In the genomic region with DNA sequence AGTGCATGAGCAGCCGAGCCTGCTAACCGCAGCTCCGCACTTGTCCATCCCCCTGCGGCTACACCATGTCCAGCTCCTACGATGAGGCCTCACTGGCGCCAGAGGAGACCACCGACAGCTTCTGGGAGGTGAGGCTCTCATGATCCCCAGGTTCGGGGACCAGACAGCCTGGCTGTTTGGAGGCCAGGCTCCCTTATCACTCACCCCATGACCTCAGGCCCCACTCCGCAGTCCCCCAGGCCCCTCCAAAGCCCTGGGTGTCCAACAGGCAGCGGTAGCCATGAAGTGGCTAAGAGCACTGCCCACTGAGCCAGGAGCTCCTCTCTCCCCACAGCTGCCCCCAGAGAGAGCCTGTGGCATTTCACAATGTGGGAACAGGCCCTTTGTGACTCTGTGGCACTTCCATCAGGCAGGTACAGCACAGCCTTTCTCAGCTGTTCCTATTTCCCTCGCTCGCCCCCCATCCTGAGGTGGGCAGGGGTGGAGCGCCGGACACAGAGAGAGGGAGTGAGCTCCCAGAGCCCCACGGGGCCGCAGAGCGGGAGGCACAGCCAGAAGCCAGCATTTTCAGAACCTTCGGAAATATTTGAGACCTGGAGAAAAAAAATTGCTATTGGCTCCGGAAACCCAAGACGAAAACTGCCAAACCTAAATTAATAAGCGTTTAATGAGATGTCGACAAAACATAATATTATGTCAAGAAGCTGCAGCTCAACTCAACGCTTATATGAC, we compare ENCODE assay signal across 10 cellular contexts. TPM values are rescaled to one million over a fixed set of nuclear protein-coding genes. Genes with fewer than 3 reads are reported as not detected.
A peak's percentile ranks its signal among the peaks of the same experiment; 100 is the strongest.
DNase-seq lines count a peak whose midpoint lies in the region; ATAC-seq and TF ChIP-seq lines count a peak whose summit lies in the region.
"Had no signal": no experiment of that assay in that cellular context is flagged by ENCODE, and none has a peak within 500 bp of the region (broad histone marks: within the 10 kb centered on the region; RNA-seq: fewer than 3 reads in every experiment).

No MANE protein-coding gene starts in this region.

- DNase-seq in GM23338 (ENCODE audit: low spot score) (no peak), adipocyte (ENCODE audit: low read depth) (no peak), CD1c-positive myeloid dendritic cell (ENCODE audit: extremely low spot score) (no peak)
- DNase-seq in activated naive CD8-positive, alpha-beta T cell treated with anti-CD3 and anti-CD28 coated beads for 36 hours: no peak
- DNase-seq: cortex of kidney had no signal

- peak overlapping the region; percentile 63 for H3K4me2 ChIP-seq in GM23338
- H3K4me2 ChIP-seq in skeletal muscle satellite cell (ENCODE audit: low read length): peak overlapping the region; percentile 80

- no peaks in the 10 kb centered on the region for H3F3A ChIP-seq in GM23338 (replicated peaks; ENCODE audit: low read depth)

- no peaks in the 10 kb centered on the region for H4K20me1 ChIP-seq in GM23338 (replicated peaks; ENCODE audit: insufficient read depth)

- H3K9ac ChIP-seq in adipocyte (ENCODE audit: low read length): peak overlapping the region; percentile 75
- no peak overlapping the region for H3K9ac ChIP-seq in iPS-20b (ENCODE audit: low read depth, low read length)
- H3K9ac ChIP-seq in skeletal muscle satellite cell (ENCODE audit: low read depth, low read length): peak overlapping the region; percentile 68

- peaks cover 18% of the 10 kb centered on the region for H3K4me1 Mint-ChIP-seq in GM23338
- peaks cover 1% of the 10 kb centered on the region for H3K4me1 Mint-ChIP-seq in activated naive CD8-positive, alpha-beta T cell treated with anti-CD3 and anti-CD28 coated beads for 36 hours

- peak overlapping the region; percentile 38 for H3K4me3 ChIP-seq in GM23338
- H3K4me3 ChIP-seq in adipocyte (ENCODE audit: low read length): peak overlapping the region; percentile 71
- H3K4me3 ChIP-seq in iPS-20b (ENCODE audit: low read length): peak overlapping the region; percentile 58
- H3K4me3 ChIP-seq in skeletal muscle satellite cell (ENCODE audit: low read length): peak overlapping the region; percentile 57

- TF ChIP-seq CTCF in GM23338 (conservative IDR thresholded peaks at IDR 0.05; ENCODE audit: low read depth in 2 of 2): no peak

- H2AFZ ChIP-seq in GM23338: 0 out of 2 replicates have a peak overlapping the region, but pooled peaks have one; percentile 29

- no peaks in the 10 kb centered on the region for H3K27me3 ChIP-seq in GM23338 (ENCODE audit: insufficient read depth)
- peaks cover 23% of the 10 kb centered on the region for H3K27me3 ChIP-seq in adipocyte (replicated peaks; ENCODE audit: control insufficient read depth, insufficient read depth, low read length)
- no peaks in the 10 kb centered on the region for H3K27me3 ChIP-seq in iPS-20b (ENCODE audit: insufficient read depth, low read length)
- peaks cover 3% of the 10 kb centered on the region for H3K27me3 ChIP-seq in skeletal muscle satellite cell (ENCODE audit: control insufficient read depth, insufficient read depth, low read length)

- peaks cover 18% of the 10 kb centered on the region for H3K27me3 Mint-ChIP-seq in GM23338 (ENCODE audit: insufficient read depth, low read depth, poor library complexity)
- no peaks in the 10 kb centered on the region for H3K27me3 Mint-ChIP-seq in activated naive CD8-positive, alpha-beta T cell treated with anti-CD3 and anti-CD28 coated beads for 36 hours
- H3K27me3 Mint-ChIP-seq: memory B cell had no signal

- peak overlapping the region; percentile 73; the same call in 2 of the 3 replicates for H3K4me3 Mint-ChIP-seq in GM23338
- H3K4me3 Mint-ChIP-seq in activated naive CD8-positive, alpha-beta T cell treated with anti-CD3 and anti-CD28 coated beads for 36 hours: no peak overlapping the region

- H3K9me3 ChIP-seq in adipocyte (ENCODE audit: control insufficient read depth, low read length) (no peaks in the 10 kb centered on the region), iPS-20b (ENCODE audit: insufficient read depth, low read depth, low read length) (no peaks in the 10 kb centered on the region), skeletal muscle satellite cell (replicated peaks; ENCODE audit: low read length) (no peaks in the 10 kb centered on the region)

- H3K36me3 Mint-ChIP-seq in GM23338 (ENCODE audit: low read depth): no peaks in the 10 kb centered on the region; the same call in 1 of the 3 replicates
- H3K36me3 Mint-ChIP-seq in activated naive CD8-positive, alpha-beta T cell treated with anti-CD3 and anti-CD28 coated beads for 36 hours: no peaks in the 10 kb centered on the region
- H3K36me3 Mint-ChIP-seq: memory B cell had no signal

- no peaks in the 10 kb centered on the region for H3K79me2 ChIP-seq in GM23338 (replicated peaks; ENCODE audit: insufficient read depth)

- no peaks in the 10 kb centered on the region for H3K9me2 ChIP-seq in GM23338 (ENCODE audit: insufficient read depth)

- no peak overlapping the region for H3K27ac ChIP-seq in GM23338 (ENCODE audit: low read depth)
- H3K27ac ChIP-seq in iPS-20b (ENCODE audit: low read length): no peak overlapping the region

- H3K4me1 ChIP-seq in GM23338 (ENCODE audit: insufficient read depth) (peaks cover 15% of the 10 kb centered on the region), adipocyte (ENCODE audit: control insufficient read depth, insufficient read depth, low read length) (peaks cover 7% of the 10 kb centered on the region), iPS-20b (ENCODE audit: insufficient read depth, low read length) (peaks cover 14% of the 10 kb centered on the region; the same call in 1 of the 2 replicates), skeletal muscle satellite cell (ENCODE audit: control insufficient read depth, insufficient read depth, low read length) (peaks cover 10% of the 10 kb centered on the region)

- ATAC-seq in GM23338 (peak; percentile 14), HG02798 (IDR thresholded peaks at IDR 0.05; ENCODE audit: poor library complexity, unreplicated experiment) (no peak), HG02852 (IDR thresholded peaks at IDR 0.05; ENCODE audit: unreplicated experiment) (no peak)

- H3K36me3 ChIP-seq in GM23338 (ENCODE audit: insufficient read depth) (no peaks in the 10 kb centered on the region), adipocyte (ENCODE audit: control insufficient read depth, insufficient read depth, low read length, severe bottlenecking) (no peaks in the 10 kb centered on the region), iPS-20b (ENCODE audit: insufficient read depth, low read depth, low read length) (no peaks in the 10 kb centered on the region), skeletal muscle satellite cell (ENCODE audit: insufficient read depth, low read length) (no peaks in the 10 kb centered on the region)

- no peaks in the 10 kb centered on the region; the same call in 2 of the 3 replicates for H3K9me3 Mint-ChIP-seq in GM23338
- no peaks in the 10 kb centered on the region for H3K9me3 Mint-ChIP-seq in activated naive CD8-positive, alpha-beta T cell treated with anti-CD3 and anti-CD28 coated beads for 36 hours
- H3K9me3 Mint-ChIP-seq: memory B cell had no signal

- H3K27ac Mint-ChIP-seq in GM23338: no peak overlapping the region
- H3K27ac Mint-ChIP-seq in activated naive CD8-positive, alpha-beta T cell treated with anti-CD3 and anti-CD28 coated beads for 36 hours: no peak overlapping the region

TF ChIP-seq in GM23338, 12 proteins besides CTCF, POLR2A, EP300 and RAD21 (continues in another document):
- TF ChIP-seq, protein P1, sequence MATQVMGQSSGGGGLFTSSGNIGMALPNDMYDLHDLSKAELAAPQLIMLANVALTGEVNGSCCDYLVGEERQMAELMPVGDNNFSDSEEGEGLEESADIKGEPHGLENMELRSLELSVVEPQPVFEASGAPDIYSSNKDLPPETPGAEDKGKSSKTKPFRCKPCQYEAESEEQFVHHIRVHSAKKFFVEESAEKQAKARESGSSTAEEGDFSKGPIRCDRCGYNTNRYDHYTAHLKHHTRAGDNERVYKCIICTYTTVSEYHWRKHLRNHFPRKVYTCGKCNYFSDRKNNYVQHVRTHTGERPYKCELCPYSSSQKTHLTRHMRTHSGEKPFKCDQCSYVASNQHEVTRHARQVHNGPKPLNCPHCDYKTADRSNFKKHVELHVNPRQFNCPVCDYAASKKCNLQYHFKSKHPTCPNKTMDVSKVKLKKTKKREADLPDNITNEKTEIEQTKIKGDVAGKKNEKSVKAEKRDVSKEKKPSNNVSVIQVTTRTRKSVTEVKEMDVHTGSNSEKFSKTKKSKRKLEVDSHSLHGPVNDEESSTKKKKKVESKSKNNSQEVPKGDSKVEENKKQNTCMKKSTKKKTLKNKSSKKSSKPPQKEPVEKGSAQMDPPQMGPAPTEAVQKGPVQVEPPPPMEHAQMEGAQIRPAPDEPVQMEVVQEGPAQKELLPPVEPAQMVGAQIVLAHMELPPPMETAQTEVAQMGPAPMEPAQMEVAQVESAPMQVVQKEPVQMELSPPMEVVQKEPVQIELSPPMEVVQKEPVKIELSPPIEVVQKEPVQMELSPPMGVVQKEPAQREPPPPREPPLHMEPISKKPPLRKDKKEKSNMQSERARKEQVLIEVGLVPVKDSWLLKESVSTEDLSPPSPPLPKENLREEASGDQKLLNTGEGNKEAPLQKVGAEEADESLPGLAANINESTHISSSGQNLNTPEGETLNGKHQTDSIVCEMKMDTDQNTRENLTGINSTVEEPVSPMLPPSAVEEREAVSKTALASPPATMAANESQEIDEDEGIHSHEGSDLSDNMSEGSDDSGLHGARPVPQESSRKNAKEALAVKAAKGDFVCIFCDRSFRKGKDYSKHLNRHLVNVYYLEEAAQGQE (IDR thresholded peaks at IDR 0.05; ENCODE audit: unreplicated experiment): no peak
- TF ChIP-seq JUNB (IDR thresholded peaks at IDR 0.05; ENCODE audit: unreplicated experiment) (no peak), EZH2phosphoT487 (IDR thresholded peaks at IDR 0.05; ENCODE audit: unreplicated experiment) (no peak)

RNA-seq across cellular contexts. Expression of a gene that starts 29.7 kb away (rescaled TPM):
- 0.69 TPM in 1 of 2 replicates, not detected in the other for total RNA-seq in GM23338 (2014; rRNA removed; shearing (Covaris generic))
- polyA plus RNA-seq in GM23338 (2016; fragmentation: Nextera tagmentation; extraction: Ambion mirVana): not detected in 2 replicates
- not detected in 2 replicates for total RNA-seq in skeletal muscle satellite cell (2012; rRNA removed)
- not detected for total RNA-seq in activated naive CD8-positive, alpha-beta T cell treated with anti-CD3 and anti-CD28 coated beads for 36 hours
